In the genomic region with DNA sequence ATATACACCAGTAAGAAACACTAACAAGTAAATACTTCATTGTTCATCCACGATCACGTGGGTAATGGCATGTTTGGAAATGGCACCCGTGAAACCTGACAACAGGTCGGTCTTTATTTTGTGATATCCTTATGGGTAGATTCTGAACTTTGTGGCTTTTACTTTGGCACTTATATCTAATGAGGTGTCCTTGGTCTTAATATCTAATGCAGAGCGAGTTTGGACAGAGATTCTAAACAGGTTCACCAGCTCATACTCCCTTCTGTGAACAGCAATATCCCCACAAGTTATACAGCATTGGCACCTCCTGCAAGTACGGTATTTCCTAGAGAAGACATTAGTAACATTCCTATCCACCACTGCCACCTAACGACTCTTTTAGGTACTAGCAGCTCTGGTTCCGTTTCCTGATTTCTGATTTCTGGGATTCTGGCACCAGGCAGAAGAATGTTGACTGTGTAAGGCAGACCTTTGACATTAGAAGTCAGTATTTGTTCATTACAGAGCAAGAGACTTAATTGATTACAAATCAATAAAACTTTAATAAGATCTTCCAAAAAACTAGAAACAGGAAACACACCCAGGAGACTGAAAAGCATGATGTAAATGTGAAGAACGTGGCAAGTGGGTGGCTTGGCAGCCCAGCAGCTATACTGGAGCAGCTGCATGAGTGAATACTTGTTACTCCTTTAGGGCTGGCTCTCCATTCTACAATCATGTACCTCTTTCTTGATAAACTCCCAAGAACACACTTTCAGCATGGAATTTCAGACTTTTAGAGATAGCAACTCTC, we compare ENCODE assay signal across 8 cellular contexts. TPM values are rescaled to one million over a fixed set of nuclear protein-coding genes. Genes with fewer than 3 reads are reported as not detected.
DNase-seq lines count a peak whose midpoint lies in the region; ATAC-seq and TF ChIP-seq lines count a peak whose summit lies in the region.

No MANE protein-coding gene starts in this region.

- ATAC-seq in GM21515 (IDR thresholded peaks at IDR 0.05; ENCODE audit: unreplicated experiment) = peak; percentile 61
- ATAC-seq in body of pancreas = peak; percentile 81
- ATAC-seq in HG02981 (IDR thresholded peaks at IDR 0.05; ENCODE audit: unreplicated experiment) = no peak

- TF ChIP-seq POLR2A in body of pancreas (IDR thresholded peaks at IDR 0.05) = no peak

- no peak overlapping the region for H3K27ac ChIP-seq in SK-N-MC
- H3K27ac ChIP-seq in body of pancreas = peak overlapping the region in 2 of 4 donors; percentile 37 to 60

- H3K9ac ChIP-seq in SK-N-MC (ENCODE audit: insufficient read length) = no peak overlapping the region

- WGBS in body of pancreas, 2 donors = 8 to 9% methylated on average over 9 of the region's 9 CpGs

- no peaks in the 10 kb centered on the region for H3K27me3 ChIP-seq in body of pancreas

- H3K4me1 ChIP-seq in body of pancreas = peaks cover 43% of the 10 kb centered on the region

- peak; percentile 72 to 97 (median 95) for TF ChIP-seq CTCF in body of pancreas (IDR thresholded peaks at IDR 0.05)

- DNase-seq in DMS 273 treated with DMSO at 0.1 percent for 48 hours (lab: John Stamatoyannopoulos, UW) = peak; percentile 76
- DNase-seq in NCI-H1092 (lab: John Stamatoyannopoulos, UW) = peak; percentile 37
- DNase-seq in SK-N-MC (ENCODE audit: low read depth, low spot score) = no peak
- peak; percentile 65 to 81 (median 68) for DNase-seq in body of pancreas
- DNase-seq in iPS-NIHi11 (ENCODE audit: low spot score) = peak; percentile 70
- DNase-seq in smooth muscle cell of the brain vasculature (ENCODE audit: low read depth, low spot score) = peak; percentile 15

- peak overlapping the region; percentile 44; the same call in 1 of the 2 replicates for H3K4me3 ChIP-seq in SK-N-MC
- H3K4me3 ChIP-seq in body of pancreas = no peak overlapping the region

- intact Hi-C loops in body of pancreas (cut with DNase I) = no loop called here

- H3K9me3 ChIP-seq in SK-N-MC (ENCODE audit: low read depth, low read length) (no peaks in the 10 kb centered on the region), body of pancreas (no peaks in the 10 kb centered on the region)

- H3K36me3 ChIP-seq in SK-N-MC (ENCODE audit: insufficient read depth, low read length) = no peaks in the 10 kb centered on the region
- H3K36me3 ChIP-seq in body of pancreas (replicated peaks in 1 of 2; ENCODE audit: insufficient read depth in 1 of 2, low read depth in 2 of 2) = peaks cover 0 to 2% of the 10 kb centered on the region in 2 donors

RNA-seq across cellular contexts. Expression of a gene that starts 2.5 kb away (rescaled TPM):
- total RNA-seq in body of pancreas = 10 to 100 TPM; 24.1 to 28.0 TPM

RNA-seq across cellular contexts. Expression of a gene that starts 6.7 kb away (rescaled TPM):
- total RNA-seq in body of pancreas = 10 to 100 TPM; 41.8 to 47.5 TPM

RNA-seq across cellular contexts. Expression of a gene that starts 49.6 kb away (rescaled TPM):
- total RNA-seq in body of pancreas = not detected

RNA-seq across cellular contexts. Expression of a gene that starts 54.6 kb away (rescaled TPM):
- total RNA-seq in body of pancreas = not detected
